Comparison of ENCODE assay signal across 25 cellular contexts in genomic region chr16:3922241-3922640, GRCh38.
"Had no signal": no experiment of that assay in that cellular context is flagged by ENCODE, and none has a peak within 500 bp of the region (broad histone marks: within the 10 kb centered on the region; RNA-seq: fewer than 3 reads in every experiment).

No MANE protein-coding gene starts in this region.

- H3K4me1 Mint-ChIP-seq: activated CD4-positive, alpha-beta T cell treated with anti-CD3 and anti-CD28 coated beads, Interleukin-2, amount 10 ng/mL, durations not matched to agents 7 days and 5 days; activated CD8-positive, alpha-beta memory T cell treated with anti-CD3 and anti-CD28 coated beads, Interleukin-2, amount 10 ng/mL, durations not matched to agents 7 days and 5 days; memory B cell; nephron progenitor cell; stimulated activated naive B cell treated with anti-CD40 and anti-IgM and Interleukin-4, amounts not matched to agents 10 μg/mL and 1 μg/mL and 100 μg/mL, for 72 hours had no signal

- DNase-seq: activated CD4-positive, alpha-beta T cell treated with anti-CD3 and anti-CD28 coated beads, Interleukin-2, amount 10 ng/mL, durations not matched to agents 7 days and 5 days; activated CD4-positive, CD25-positive, alpha-beta regulatory T cell treated with anti-CD3 and anti-CD28 coated beads, Interleukin-2, amount 50 U/mL, for 72 hours; activated CD8-positive, alpha-beta memory T cell treated with anti-CD3 and anti-CD28 coated beads, Interleukin-2, amount 10 ng/mL, durations not matched to agents 7 days and 5 days; activated CD8-positive, alpha-beta T cell treated with anti-CD3 and anti-CD28 coated beads for 36 hours; activated naive CD4-positive, alpha-beta T cell; activated T-cell treated with anti-CD3 and anti-CD28 coated beads for 4 hours; adrenal gland; central memory CD4-positive, alpha-beta T cell; gastrocnemius medialis; hippocampal formation; left ventricle myocardium superior; nephron progenitor cell; nucleus accumbens; sigmoid colon; stimulated activated CD4-positive, alpha-beta T cell treated with anti-CD3 and anti-CD28 coated beads, Interleukin-2, amount 100 ng/mL, for 48 hours; stimulated activated CD8-positive, alpha-beta memory T cell treated with anti-CD3 and anti-CD28 coated beads, Interleukin-4, amount 100 ng/mL, for 48 hours; stimulated activated naive B cell treated with anti-CD40 and anti-IgM and Interleukin-4, amounts not matched to agents 10 μg/mL and 1 μg/mL and 100 μg/mL, for 72 hours; transverse colon; WERI-Rb-1 had no signal

- H3K4me3 Mint-ChIP-seq: activated CD4-positive, alpha-beta T cell treated with anti-CD3 and anti-CD28 coated beads, Interleukin-2, amount 10 ng/mL, durations not matched to agents 7 days and 5 days; activated CD8-positive, alpha-beta memory T cell treated with anti-CD3 and anti-CD28 coated beads, Interleukin-2, amount 10 ng/mL, durations not matched to agents 7 days and 5 days; activated CD8-positive, alpha-beta T cell treated with anti-CD3 and anti-CD28 coated beads for 36 hours; activated naive CD8-positive, alpha-beta T cell; activated T-helper 1 cell treated with anti-CD3 and anti-CD28 coated beads, Interleukin-12 subunit alpha, Interleukin-12 subunit beta, Interleukin-2, Interleukin-4 antibody, amounts not matched to agents 30 ng/mL and 10 ng/mL and 1 ng/mL, durations not matched to agents 14 hours and 24 hours and 36 hours; memory B cell; nephron progenitor cell; stimulated activated naive B cell treated with anti-CD40 and anti-IgM and Interleukin-4, amounts not matched to agents 10 μg/mL and 1 μg/mL and 100 μg/mL, for 72 hours had no signal

- H3K4me3 ChIP-seq: adrenal gland, ascending aorta, esophagus muscularis mucosa, gastrocnemius medialis, sigmoid colon, smooth muscle cell, transverse colon had no signal

- H3K4me2 ChIP-seq: smooth muscle cell had no signal

- H3K36me3 Mint-ChIP-seq: activated naive CD8-positive, alpha-beta T cell had no signal

- H3K9me3 ChIP-seq: adrenal gland, ascending aorta, gastrocnemius medialis, transverse colon had no signal

- H3K4me1 ChIP-seq: adrenal gland, ascending aorta, esophagus muscularis mucosa, gastrocnemius medialis, sigmoid colon, transverse colon had no signal

- H3K27me3 ChIP-seq: adrenal gland, ascending aorta, gastrocnemius medialis, transverse colon had no signal

- H3K27ac Mint-ChIP-seq: activated CD4-positive, alpha-beta T cell treated with anti-CD3 and anti-CD28 coated beads, Interleukin-2, amount 10 ng/mL, durations not matched to agents 7 days and 5 days; activated CD8-positive, alpha-beta memory T cell treated with anti-CD3 and anti-CD28 coated beads, Interleukin-2, amount 10 ng/mL, durations not matched to agents 7 days and 5 days; activated CD8-positive, alpha-beta T cell treated with anti-CD3 and anti-CD28 coated beads for 36 hours; activated naive CD8-positive, alpha-beta T cell; activated T-helper 1 cell treated with anti-CD3 and anti-CD28 coated beads, Interleukin-12 subunit alpha, Interleukin-12 subunit beta, Interleukin-2, Interleukin-4 antibody, amounts not matched to agents 30 ng/mL and 10 ng/mL and 1 ng/mL, durations not matched to agents 14 hours and 24 hours and 36 hours; memory B cell; nephron progenitor cell; stimulated activated naive B cell treated with anti-CD40 and anti-IgM and Interleukin-4, amounts not matched to agents 10 μg/mL and 1 μg/mL and 100 μg/mL, for 72 hours had no signal

- ATAC-seq: activated CD8-positive, alpha-beta memory T cell treated with anti-CD3 and anti-CD28 coated beads, Interleukin-2, amount 10 ng/mL, durations not matched to agents 7 days and 5 days; activated CD8-positive, alpha-beta T cell treated with anti-CD3 and anti-CD28 coated beads for 36 hours; gastrocnemius medialis; left ventricle myocardium superior; stimulated activated naive B cell treated with anti-CD40 and anti-IgM and Interleukin-4, amounts not matched to agents 10 μg/mL and 1 μg/mL and 100 μg/mL, for 72 hours had no signal

- H3K27ac ChIP-seq: adrenal gland, ascending aorta, esophagus muscularis mucosa, gastrocnemius medialis, sigmoid colon, transverse colon, WERI-Rb-1 had no signal

- H3K36me3 ChIP-seq: adrenal gland, ascending aorta, esophagus muscularis mucosa, gastrocnemius medialis, sigmoid colon, transverse colon, WERI-Rb-1 had no signal
